ENCODE assay signal across 1 cellular context in the genomic region with DNA sequence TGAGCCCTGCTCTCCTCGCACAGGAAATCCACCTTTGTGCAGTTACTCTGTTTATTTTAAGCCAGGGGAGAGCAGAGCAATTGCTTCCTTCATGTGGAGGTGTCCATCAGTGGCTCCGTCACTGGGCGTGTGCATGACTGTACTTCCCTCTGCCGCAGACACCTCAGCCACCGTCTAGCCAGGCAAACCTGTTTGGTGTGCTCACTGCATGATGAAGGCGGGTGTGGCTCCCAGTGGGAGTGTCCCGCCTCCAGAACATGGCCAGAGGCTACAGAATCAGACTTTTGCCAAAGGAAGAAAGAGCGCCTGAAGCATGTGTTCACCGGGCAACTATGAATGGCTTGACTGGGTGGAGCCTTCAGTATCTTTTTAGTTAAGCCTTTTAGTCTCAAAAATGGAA.
TF ChIP-seq lines count a peak whose summit lies in the region.

No MANE protein-coding gene starts in this region.

TF ChIP-seq in A549, 52 proteins besides CTCF, POLR2A, EP300 and RAD21 (continued from another document):
- TF ChIP-seq ZSCAN20 (CRISPR knock-in tag; IDR thresholded peaks at IDR 0.05) (0 out of 2 replicates have a peak, but pooled peaks have one; percentile 41), HOXB5 (CRISPR knock-in tag; IDR thresholded peaks at IDR 0.05) (no peak), ESRRA (IDR thresholded peaks at IDR 0.05; ENCODE audit: borderline replicate concordance, low read length) (no peak), MAFK (IDR thresholded peaks at IDR 0.05; ENCODE audit: partially characterized antibody) (no peak), RARB (CRISPR knock-in tag; IDR thresholded peaks at IDR 0.05) (no peak), HOXB13 (CRISPR knock-in tag; IDR thresholded peaks at IDR 0.05; ENCODE audit: low read depth) (no peak), MYC (IDR thresholded peaks at IDR 0.05; ENCODE audit: borderline replicate concordance, low read length) (peak; percentile 53; the same call in 1 of the 2 replicates), NPAS2 (CRISPR knock-in tag; IDR thresholded peaks at IDR 0.05; ENCODE audit: borderline replicate concordance) (no peak), BHLHE40 (IDR thresholded peaks at IDR 0.05; ENCODE audit: low read depth, low read length) (no peak), ZNF302 (CRISPR knock-in tag; IDR thresholded peaks at IDR 0.05) (no peak), EHF (CRISPR knock-in tag; IDR thresholded peaks at IDR 0.05) (no peak), NFE2L2 (conservative IDR thresholded peaks at IDR 0.05; ENCODE audit: low read length) (no peak), NR3C1 (IDR thresholded peaks at IDR 0.05) (no peak), TP53 (CRISPR knock-in tag; IDR thresholded peaks at IDR 0.05) (no peak), HDAC2 (IDR thresholded peaks at IDR 0.05) (no peak), CEBPB (IDR thresholded peaks at IDR 0.05) (no peak), TFCP2L1 (CRISPR knock-in tag; IDR thresholded peaks at IDR 0.05) (no peak), RFX5 (IDR thresholded peaks at IDR 0.05) (no peak)
- TF ChIP-seq, protein P1, sequence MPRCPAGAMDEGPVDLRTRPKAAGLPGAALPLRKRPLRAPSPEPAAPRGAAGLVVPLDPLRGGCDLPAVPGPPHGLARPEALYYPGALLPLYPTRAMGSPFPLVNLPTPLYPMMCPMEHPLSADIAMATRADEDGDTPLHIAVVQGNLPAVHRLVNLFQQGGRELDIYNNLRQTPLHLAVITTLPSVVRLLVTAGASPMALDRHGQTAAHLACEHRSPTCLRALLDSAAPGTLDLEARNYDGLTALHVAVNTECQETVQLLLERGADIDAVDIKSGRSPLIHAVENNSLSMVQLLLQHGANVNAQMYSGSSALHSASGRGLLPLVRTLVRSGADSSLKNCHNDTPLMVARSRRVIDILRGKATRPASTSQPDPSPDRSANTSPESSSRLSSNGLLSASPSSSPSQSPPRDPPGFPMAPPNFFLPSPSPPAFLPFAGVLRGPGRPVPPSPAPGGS (IDR thresholded peaks at IDR 0.05), result no peak
- TF ChIP-seq, protein P2, sequence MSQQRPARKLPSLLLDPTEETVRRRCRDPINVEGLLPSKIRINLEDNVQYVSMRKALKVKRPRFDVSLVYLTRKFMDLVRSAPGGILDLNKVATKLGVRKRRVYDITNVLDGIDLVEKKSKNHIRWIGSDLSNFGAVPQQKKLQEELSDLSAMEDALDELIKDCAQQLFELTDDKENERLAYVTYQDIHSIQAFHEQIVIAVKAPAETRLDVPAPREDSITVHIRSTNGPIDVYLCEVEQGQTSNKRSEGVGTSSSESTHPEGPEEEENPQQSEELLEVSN (IDR thresholded peaks at IDR 0.05; ENCODE audit: borderline replicate concordance, low read depth), result peak; percentile 58; the same call in 1 of the 2 replicates
- TF ChIP-seq, protein P3, sequence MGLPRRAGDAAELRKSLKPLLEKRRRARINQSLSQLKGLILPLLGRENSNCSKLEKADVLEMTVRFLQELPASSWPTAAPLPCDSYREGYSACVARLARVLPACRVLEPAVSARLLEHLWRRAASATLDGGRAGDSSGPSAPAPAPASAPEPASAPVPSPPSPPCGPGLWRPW (IDR thresholded peaks at IDR 0.05), result no peak
- TF ChIP-seq, protein P4, sequence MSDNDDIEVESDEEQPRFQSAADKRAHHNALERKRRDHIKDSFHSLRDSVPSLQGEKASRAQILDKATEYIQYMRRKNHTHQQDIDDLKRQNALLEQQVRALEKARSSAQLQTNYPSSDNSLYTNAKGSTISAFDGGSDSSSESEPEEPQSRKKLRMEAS (IDR thresholded peaks at IDR 0.05), result peak; percentile 73
